22 cellular contexts compared by ENCODE assay signal in genomic region chr5:74338101-74338388, GRCh38.
"Had no signal": no experiment of that assay in that cellular context is flagged by ENCODE, and none has a peak within 500 bp of the region (broad histone marks: within the 10 kb centered on the region; RNA-seq: fewer than 3 reads in every experiment).

No MANE protein-coding gene starts in this region.

- H3K4me1 ChIP-seq: left lung had no signal

- H3K27me3 ChIP-seq: foreskin keratinocyte, heart left ventricle, left lung, stomach, transverse colon had no signal

- DNase-seq: central memory CD4-positive, alpha-beta T cell; effector CD4-positive, alpha-beta T cell; endodermal cell; erythroblast; foreskin keratinocyte; hypothalamus; left lung; mesenchymal stem cell; naive thymus-derived CD8-positive, alpha-beta T cell; psoas muscle; stimulated activated CD4-positive, alpha-beta T cell treated with anti-CD3 and anti-CD28 coated beads, Interleukin-2, amount 100 ng/mL, for 24 hours; stimulated activated CD4-positive, alpha-beta T cell treated with anti-CD3 and anti-CD28 coated beads, Interleukin-4, amount 100 ng/mL, for 4 hours; stimulated activated naive CD4-positive, alpha-beta T cell; stomach; substantia nigra; transverse colon had no signal

- H3K4me3 ChIP-seq: coronary artery, heart left ventricle, left lung, lung, psoas muscle, stomach, thoracic aorta, transverse colon had no signal

- FAIRE-seq: endothelial cell of umbilical vein, islet of Langerhans had no signal

- ATAC-seq: foreskin keratinocyte; left lung; naive thymus-derived CD8-positive, alpha-beta T cell had no signal

- H3K27ac ChIP-seq: coronary artery, foreskin keratinocyte, left lung, psoas muscle, stomach, thoracic aorta had no signal

- H3K9me3 ChIP-seq: left lung, psoas muscle, stomach, thoracic aorta, transverse colon had no signal

- H3K36me3 ChIP-seq: heart left ventricle, left lung, stomach, thoracic aorta, transverse colon had no signal
